17 cellular contexts compared by ENCODE assay signal in the genomic region with DNA sequence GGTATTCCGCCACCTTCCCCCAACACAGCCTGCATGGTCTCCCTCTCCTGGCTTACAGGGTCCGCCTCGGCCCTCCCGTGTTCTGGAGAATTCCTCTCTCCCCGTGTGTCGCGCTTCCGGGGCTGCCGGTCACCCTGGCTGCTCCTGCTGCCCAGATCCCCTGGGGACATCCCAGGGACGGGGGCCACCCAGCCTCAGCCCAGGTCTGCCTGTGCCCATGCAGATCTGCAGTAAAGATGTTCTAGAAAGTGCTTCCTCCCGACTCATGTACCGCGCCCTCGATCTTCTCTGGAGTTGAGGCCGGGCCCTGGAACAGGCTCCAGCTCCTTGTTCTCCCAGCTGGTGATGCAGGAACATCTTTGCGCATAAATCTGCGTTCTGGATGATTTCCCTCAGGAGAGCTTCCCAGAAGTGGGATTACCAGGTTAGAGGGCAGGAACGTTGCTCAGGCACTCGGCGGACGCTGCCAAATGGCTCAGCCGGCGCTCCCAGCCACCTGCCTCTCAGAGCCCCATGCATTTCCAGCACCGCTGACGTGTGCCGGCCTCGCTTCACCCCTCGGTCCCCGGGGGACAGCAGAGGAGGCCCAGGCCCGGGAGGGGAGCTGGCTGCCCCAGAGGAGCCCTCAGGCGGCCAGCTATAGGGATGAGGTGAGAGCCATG. TPM values are rescaled to one million over a fixed set of nuclear protein-coding genes. Genes with fewer than 3 reads are reported as not detected.
DNase-seq lines count a peak whose midpoint lies in the region; ATAC-seq and TF ChIP-seq lines count a peak whose summit lies in the region.
"Had no signal": no experiment of that assay in that cellular context is flagged by ENCODE, and none has a peak within 500 bp of the region (broad histone marks: within the 10 kb centered on the region; RNA-seq: fewer than 3 reads in every experiment).

No MANE protein-coding gene starts in this region.

- H3K9me3 ChIP-seq in ovary (no peaks in the 10 kb centered on the region), MG63 (no peaks in the 10 kb centered on the region)

- TF ChIP-seq EP300 in ovary (IDR thresholded peaks at IDR 0.05), result no peak

- no peak for ATAC-seq in GM19023 (IDR thresholded peaks at IDR 0.05; ENCODE audit: unreplicated experiment)
- ATAC-seq: Panc1; stimulated activated naive CD8-positive, alpha-beta T cell treated with anti-CD3 and anti-CD28 coated beads, Interleukin-15, Interleukin-2, amounts not matched to agents 100 U/mL and 50 U/mL, for 24 hours had no signal

- TF ChIP-seq POLR2A in ovary (IDR thresholded peaks at IDR 0.05), result no peak

- no peak for TF ChIP-seq CTCF in ovary (IDR thresholded peaks at IDR 0.05)

- H3K4me1 ChIP-seq in ovary (ENCODE audit: insufficient read depth), result peaks cover 8% of the 10 kb centered on the region
- H3K4me1 ChIP-seq: parathyroid adenoma had no signal

- no peaks in the 10 kb centered on the region for H3K27me3 ChIP-seq in ovary
- no peaks in the 10 kb centered on the region for H3K27me3 ChIP-seq in MG63

- DNase-seq in COLO668 (lab: John Stamatoyannopoulos, UW; ENCODE audit: unreplicated experiment) (peak; percentile 55), NCI-H2107 (lab: John Stamatoyannopoulos, UW) (peak; percentile 35), cerebellar cortex (ENCODE audit: low spot score) (peak; percentile 41), ovary (peak; percentile 66 to 91 (median 72)), MG63 (no peak), SIG-M5 treated with dmso at 0.1 percent for 504 hours (lab: John Stamatoyannopoulos, UW; ENCODE audit: unreplicated experiment) (no peak), NCI-H1694 treated with DMSO at 0.1 percent for 48 hours (lab: John Stamatoyannopoulos, UW) (no peak)
- DNase-seq: activated CD4-positive, CD25-positive, alpha-beta regulatory T cell; activated effector memory CD4-positive, alpha-beta T cell treated with Interleukin-2 at 50 U/mL for 16 hours; head of caudate nucleus; KBM-7; NCI-H1105 treated with DMSO at 0.1 percent for 48 hours; NCI-H526; stimulated activated naive CD8-positive, alpha-beta T cell treated with anti-CD3 and anti-CD28 coated beads, Interleukin-15, Interleukin-2, amounts not matched to agents 100 U/mL and 50 U/mL, for 24 hours had no signal

- peak overlapping the region in 1 of 2 donors; percentile 16 for H3K27ac ChIP-seq in ovary
- H3K27ac ChIP-seq: parathyroid adenoma had no signal

- no peak overlapping the region for H3K4me3 ChIP-seq in ovary
- no peak overlapping the region for H3K4me3 ChIP-seq in MG63

- 36 to 48% (median 43%) methylated on average over 31 of the region's 31 CpGs for WGBS in ovary, 3 donors

- intact Hi-C loops in ovary (cut with DNase I), result no loop called here

- H3K36me3 ChIP-seq in ovary, result no peaks in the 10 kb centered on the region
- no peaks in the 10 kb centered on the region; the same call in 1 of the 2 replicates for H3K36me3 ChIP-seq in MG63

RNA-seq across cellular contexts. Expression of a gene that starts 42.4 kb away (rescaled TPM):
- total RNA-seq in ovary, result 10 to 100 TPM in 5 of 7 donors, 1 to 10 TPM in 2; 2.4 to 19.5 (median 14.6) TPM
- 1 to 10 TPM; 2.3 to 8.4 TPM for polyA plus RNA-seq in ovary
- total RNA-seq in MG63 (2014; rRNA removed; shearing (Covaris generic); ENCODE audit: low replicate concordance), result 2.4 and 3.6 TPM in 2 replicates

Comparison
In these comparisons a context has a peak if more than half of its experiments do, and no peak if none do; other contexts are left out.
1. DNase-seq: peak in COLO668 (single experiment), NCI-H2107 (single experiment), cerebellar cortex (single experiment) and ovary (5 of 5); none in MG63 (single experiment), SIG-M5 treated with dmso at 0.1 percent for 504 hours (single experiment) and NCI-H1694 treated with DMSO at 0.1 percent for 48 hours (single experiment).